In the genomic region with DNA sequence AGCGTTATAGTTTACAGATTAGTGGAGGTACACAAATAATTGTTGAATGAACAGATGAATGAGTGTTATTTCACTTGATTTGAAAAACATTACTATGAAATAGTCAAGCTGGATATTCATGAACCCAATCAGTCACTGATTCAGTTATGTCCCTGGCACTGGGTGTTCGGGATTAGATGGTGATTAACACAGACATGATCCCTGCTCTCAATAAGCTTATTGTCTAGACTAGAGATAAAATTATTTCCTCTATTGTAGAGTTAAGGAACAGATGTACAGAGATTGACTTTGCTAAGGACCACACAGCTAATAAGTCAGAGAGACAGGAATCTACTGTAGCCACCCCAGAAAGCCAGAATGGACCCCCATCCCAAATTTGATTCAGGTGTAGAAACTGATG, we compare ENCODE assay signal across 9 cellular contexts. TPM values are rescaled to one million over a fixed set of nuclear protein-coding genes. Genes with fewer than 3 reads are reported as not detected.
A peak's percentile ranks its signal among the peaks of the same experiment; 100 is the strongest.
DNase-seq lines count a peak whose midpoint lies in the region; ATAC-seq lines count a peak whose summit lies in the region.
"Had no signal": no experiment of that assay in that cellular context is flagged by ENCODE, and none has a peak within 500 bp of the region (broad histone marks: within the 10 kb centered on the region; RNA-seq: fewer than 3 reads in every experiment).

No MANE protein-coding gene starts in this region.

- peak overlapping the region in 3 of 5 donors; percentile 52 to 77 (median 75) for H3K9ac ChIP-seq in subcutaneous abdominal adipose tissue (ENCODE audit: low read length in 5 of 5)

- H3K36me3 ChIP-seq in subcutaneous abdominal adipose tissue (ENCODE audit: control insufficient read depth in 5 of 5, insufficient read depth in 5 of 5, low read length in 5 of 5): no peaks in the 10 kb centered on the region
- H3K36me3 ChIP-seq: ovary had no signal

- ATAC-seq in activated T-helper 17 cell treated with anti-CD3 and anti-CD28 coated beads, Interleukin-2, amount 50 U/mL, for 72 hours (replicated peaks): no peak
- ATAC-seq in HG03139 (IDR thresholded peaks at IDR 0.05; ENCODE audit: unreplicated experiment): no peak

- H3K4me3 Mint-ChIP-seq in activated naive CD4-positive, alpha-beta T cell treated with anti-CD3 and anti-CD28 coated beads for 36 hours: peak overlapping the region; percentile 75
- H3K4me3 Mint-ChIP-seq in activated T-helper 17 cell treated with anti-CD3 and anti-CD28 coated beads, Interleukin-2, amount 50 U/mL, for 72 hours: peak overlapping the region; percentile 62
- peak overlapping the region; percentile 79 to 88 (median 85) for H3K4me3 Mint-ChIP-seq in immature natural killer cell

- no peak for DNase-seq in activated naive CD4-positive, alpha-beta T cell treated with anti-CD3 and anti-CD28 coated beads for 36 hours
- DNase-seq in activated naive CD4-positive, alpha-beta T cell treated with anti-CD3 and anti-CD28 coated beads, Interleukin-2, amount 50 U/mL, for 16 hours: no peak
- DNase-seq in immature natural killer cell (no peak), iPS-NIHi11 (ENCODE audit: low spot score) (no peak), NCI-H526 (lab: John Stamatoyannopoulos, UW) (no peak)

- H3K27ac ChIP-seq in subcutaneous abdominal adipose tissue (ENCODE audit: low read depth, low read length): no peak overlapping the region
- H3K27ac ChIP-seq: ovary had no signal

- H3K9me3 ChIP-seq in subcutaneous abdominal adipose tissue (ENCODE audit: control insufficient read depth in 5 of 5, low read length in 5 of 5): no peaks in the 10 kb centered on the region
- H3K9me3 ChIP-seq: ovary had no signal

- no peaks in the 10 kb centered on the region for H3K9me3 Mint-ChIP-seq in activated naive CD4-positive, alpha-beta T cell treated with anti-CD3 and anti-CD28 coated beads for 36 hours
- no peaks in the 10 kb centered on the region for H3K9me3 Mint-ChIP-seq in activated T-helper 17 cell treated with anti-CD3 and anti-CD28 coated beads, Interleukin-2, amount 50 U/mL, for 72 hours
- no peaks in the 10 kb centered on the region for H3K9me3 Mint-ChIP-seq in immature natural killer cell

- H3K27ac Mint-ChIP-seq in activated naive CD4-positive, alpha-beta T cell treated with anti-CD3 and anti-CD28 coated beads for 36 hours: no peak overlapping the region
- no peak overlapping the region for H3K27ac Mint-ChIP-seq in activated T-helper 17 cell treated with anti-CD3 and anti-CD28 coated beads, Interleukin-2, amount 50 U/mL, for 72 hours
- H3K27ac Mint-ChIP-seq in immature natural killer cell: peak overlapping the region in 1 of 6 donors; percentile 9

- H3K4me1 ChIP-seq in subcutaneous abdominal adipose tissue (ENCODE audit: control insufficient read depth in 5 of 5, insufficient read depth in 5 of 5, low read length in 5 of 5): peaks cover 0 to 11% (median 6%) of the 10 kb centered on the region in 5 donors

- H3K4me3 ChIP-seq in subcutaneous abdominal adipose tissue (ENCODE audit: low read depth in 1 of 5, low read length in 5 of 5): peak overlapping the region in 3 of 5 donors; percentile 69 to 92 (median 80)

- H3K36me3 Mint-ChIP-seq in activated naive CD4-positive, alpha-beta T cell treated with anti-CD3 and anti-CD28 coated beads for 36 hours (ENCODE audit: low read depth): no peaks in the 10 kb centered on the region
- H3K36me3 Mint-ChIP-seq in activated T-helper 17 cell treated with anti-CD3 and anti-CD28 coated beads, Interleukin-2, amount 50 U/mL, for 72 hours (ENCODE audit: low read depth): no peaks in the 10 kb centered on the region
- no peaks in the 10 kb centered on the region for H3K36me3 Mint-ChIP-seq in immature natural killer cell

- H3K4me1 Mint-ChIP-seq in activated naive CD4-positive, alpha-beta T cell treated with anti-CD3 and anti-CD28 coated beads for 36 hours (ENCODE audit: low read depth): peaks cover 6% of the 10 kb centered on the region
- no peaks in the 10 kb centered on the region for H3K4me1 Mint-ChIP-seq in activated T-helper 17 cell treated with anti-CD3 and anti-CD28 coated beads, Interleukin-2, amount 50 U/mL, for 72 hours
- H3K4me1 Mint-ChIP-seq in immature natural killer cell: peaks cover 11 to 14% of the 10 kb centered on the region in 2 donors

- intact Hi-C loops in activated naive CD4-positive, alpha-beta T cell treated with anti-CD3 and anti-CD28 coated beads for 36 hours (cut with micrococcal nuclease): loop anchor here (2.0 kb wide), 3 partner anchors 93 to 373 kb away; a partner anchor contains a TSS

- H3K27me3 ChIP-seq in subcutaneous abdominal adipose tissue (ENCODE audit: control insufficient read depth in 5 of 5, insufficient read depth in 4 of 5, low read length in 5 of 5): no peaks in the 10 kb centered on the region
- H3K27me3 ChIP-seq: ovary had no signal

- H3K27me3 Mint-ChIP-seq in activated naive CD4-positive, alpha-beta T cell treated with anti-CD3 and anti-CD28 coated beads for 36 hours (ENCODE audit: low read depth): no peaks in the 10 kb centered on the region
- H3K27me3 Mint-ChIP-seq in activated T-helper 17 cell treated with anti-CD3 and anti-CD28 coated beads, Interleukin-2, amount 50 U/mL, for 72 hours: no peaks in the 10 kb centered on the region
- H3K27me3 Mint-ChIP-seq in immature natural killer cell (ENCODE audit: low read depth in 3 of 3): peaks cover 0 to 3% (median 3%) of the 10 kb centered on the region in 3 donors

- CTCF ChIA-PET in activated naive CD4-positive, alpha-beta T cell treated with anti-CD3 and anti-CD28 coated beads for 36 hours (lab: Charles Lee): interaction anchor here (0.6 to 1.9 kb wide), 6 partner anchors 10 to 1514 kb away, joined by 3 to 5 read pairs (median 3); no protein-coding TSS in a partner anchor

RNA-seq across cellular contexts. Expression of a gene that starts 1.0 kb away (rescaled TPM):
- total RNA-seq in activated naive CD4-positive, alpha-beta T cell treated with anti-CD3 and anti-CD28 coated beads for 36 hours: 1 to 10 TPM in 1 of 2 experiments, under 1 TPM in 1; 0.67 to 1.3 TPM
- under 1 TPM; 0.32 to 0.56 TPM for total RNA-seq in activated T-helper 17 cell treated with anti-CD3 and anti-CD28 coated beads, Interleukin-2, amount 50 U/mL, for 72 hours
- polyA plus RNA-seq in immature natural killer cell: under 1 TPM; 0.45 to 0.93 (median 0.71) TPM
